33 cellular contexts compared by ENCODE assay signal in genomic region chr2:98570356-98570755, GRCh38. TPM values are rescaled to one million over a fixed set of nuclear protein-coding genes. Genes with fewer than 3 reads are reported as not detected.
DNase-seq lines count a peak whose midpoint lies in the region; ATAC-seq and TF ChIP-seq lines count a peak whose summit lies in the region.
"Had no signal": no experiment of that assay in that cellular context is flagged by ENCODE, and none has a peak within 500 bp of the region (broad histone marks: within the 10 kb centered on the region; RNA-seq: fewer than 3 reads in every experiment).

No MANE protein-coding gene starts in this region.

- no peaks in the 10 kb centered on the region for H3K4me1 ChIP-seq in CD8-positive, alpha-beta T cell (ENCODE audit: insufficient read depth, low read length)
- no peaks in the 10 kb centered on the region for H3K4me1 ChIP-seq in smooth muscle cell (ENCODE audit: low read depth)
- H3K4me1 ChIP-seq: spleen, transverse colon had no signal

- no peaks in the 10 kb centered on the region for H3K9me3 ChIP-seq in CD8-positive, alpha-beta T cell (ENCODE audit: low read length)
- H3K9me3 ChIP-seq in smooth muscle cell (replicated peaks; ENCODE audit: low read depth), result no peaks in the 10 kb centered on the region
- H3K9me3 ChIP-seq: neutrophil, spleen, transverse colon had no signal

- peaks cover 3% of the 10 kb centered on the region for H3K4me1 Mint-ChIP-seq in activated T-cell treated with anti-CD3 and anti-CD28 coated beads, Interleukin-2, amount 50 U/mL, for 72 hours (ENCODE audit: low read depth)
- no peaks in the 10 kb centered on the region for H3K4me1 Mint-ChIP-seq in CD8-positive, alpha-beta T cell (ENCODE audit: low read depth)
- peaks cover 2% of the 10 kb centered on the region for H3K4me1 Mint-ChIP-seq in activated naive CD8-positive, alpha-beta T cell treated with anti-CD3 and anti-CD28 coated beads for 36 hours
- no peaks in the 10 kb centered on the region for H3K4me1 Mint-ChIP-seq in neural crest cell
- H3K4me1 Mint-ChIP-seq: activated CD4-positive, alpha-beta memory T cell treated with anti-CD3 and anti-CD28 coated beads, Interleukin-2, amount 10 ng/mL, durations not matched to agents 7 days and 5 days; B cell; endodermal cell had no signal

- no peak overlapping the region for H3K9ac ChIP-seq in smooth muscle cell (ENCODE audit: low read depth)

- no peak overlapping the region for H3K4me3 Mint-ChIP-seq in activated T-cell treated with anti-CD3 and anti-CD28 coated beads, Interleukin-2, amount 50 U/mL, for 72 hours
- H3K4me3 Mint-ChIP-seq in CD8-positive, alpha-beta T cell, result no peak overlapping the region
- peak overlapping the region; percentile 10 for H3K4me3 Mint-ChIP-seq in activated naive CD8-positive, alpha-beta T cell treated with anti-CD3 and anti-CD28 coated beads for 36 hours
- H3K4me3 Mint-ChIP-seq in neural crest cell, result no peak overlapping the region
- H3K4me3 Mint-ChIP-seq: activated CD4-positive, alpha-beta memory T cell treated with anti-CD3 and anti-CD28 coated beads, Interleukin-2, amount 10 ng/mL, durations not matched to agents 7 days and 5 days; B cell; endodermal cell; T-helper 1 cell treated with Interleukin-12 subunit alpha and Interleukin-12 subunit beta and Interleukin-4 antibody, amounts not matched to agents 30 μg/mL and 1 μg/mL, for 36 hours had no signal

- H3K27ac ChIP-seq in CD8-positive, alpha-beta T cell (ENCODE audit: low read depth, low read length), result no peak overlapping the region
- no peak overlapping the region for H3K27ac ChIP-seq in smooth muscle cell (ENCODE audit: low read depth)
- H3K27ac ChIP-seq: neutrophil, spleen, transverse colon had no signal

- WGBS in smooth muscle cell (ENCODE audit: low lambda C conversion rate), result 95% methylated on average over 5 of the region's 5 CpGs

- POLR2A ChIA-PET in CD8-positive, alpha-beta T cell (lab: Charles Lee), result no interaction called here

- no peaks in the 10 kb centered on the region for H3F3A ChIP-seq in smooth muscle cell (ENCODE audit: low read depth)

- no peak for DNase-seq in activated T-cell treated with anti-CD3 and anti-CD28 coated beads, Interleukin-2, amount 50 U/mL, for 72 hours
- DNase-seq in activated T-cell treated with anti-CD3 and anti-CD28 coated beads, Interleukin-2, amount 50 U/mL, for 48 hours, result no peak
- no peak for DNase-seq in CD8-positive, alpha-beta T cell
- no peak for DNase-seq in activated naive CD8-positive, alpha-beta T cell treated with anti-CD3 and anti-CD28 coated beads for 36 hours
- DNase-seq in neural crest cell (ENCODE audit: low read depth, low spot score), result no peak
- no peak for DNase-seq in smooth muscle cell (lab: John Stamatoyannopoulos, UW; ENCODE audit: unreplicated experiment)
- DNase-seq in DMS79 treated with DMSO at 0.1 percent for 48 hours (lab: John Stamatoyannopoulos, UW), result no peak
- no peak for DNase-seq in stimulated activated CD4-positive, alpha-beta T cell treated with anti-CD3 and anti-CD28 coated beads, Interleukin-15, amount 100 ng/mL, for 24 hours
- DNase-seq: activated CD4-positive, alpha-beta memory T cell treated with anti-CD3 and anti-CD28 coated beads, Interleukin-2, amount 10 ng/mL, durations not matched to agents 7 days and 5 days; activated T-cell treated with anti-CD3 and anti-CD28 coated beads for 4 hours; central memory CD4-positive, alpha-beta T cell; COR-L47; DMS79; endodermal cell; GDM1; HCEC 1CT; Kasumi-1; NCI-H1436; NCI-H2081 treated with DMSO at 0.1 percent for 48 hours; NCI-H226; NCI-H526 treated with DMSO at 0.1 percent for 48 hours; NK-92 treated with Interleukin-12 subunit alpha and Interleukin-12 subunit beta, amount 100 ng/mL, for 24 hours; PC-3; right cardiac atrium; spleen; stimulated activated CD4-positive, alpha-beta T cell treated with anti-CD3 and anti-CD28 coated beads, Interleukin-2, amount 100 ng/mL, for 48 hours; transverse colon had no signal

- peaks cover 88% of the 10 kb centered on the region for H3K36me3 ChIP-seq in CD8-positive, alpha-beta T cell (ENCODE audit: insufficient read depth, low read length)
- H3K36me3 ChIP-seq in smooth muscle cell (ENCODE audit: low read depth), result no peaks in the 10 kb centered on the region

- CTCF ChIA-PET in CD8-positive, alpha-beta T cell (lab: Charles Lee), result interaction anchor here (0.9 to 3.7 kb wide), 6 partner anchors 10 to 270 kb away, joined by 3 to 29 read pairs (median 4); no protein-coding TSS in a partner anchor

- H3K27me3 ChIP-seq in CD8-positive, alpha-beta T cell (ENCODE audit: insufficient read depth, low read length), result no peaks in the 10 kb centered on the region
- H3K27me3 ChIP-seq in smooth muscle cell (ENCODE audit: low read depth), result no peaks in the 10 kb centered on the region
- H3K27me3 ChIP-seq: neutrophil, spleen, transverse colon had no signal

- ATAC-seq in activated T-cell treated with anti-CD3 and anti-CD28 coated beads, Interleukin-2, amount 50 U/mL, for 72 hours (replicated peaks in 1 of 2), result no peak
- ATAC-seq in CD8-positive, alpha-beta T cell, result no peak
- ATAC-seq: activated CD4-positive, CD25-positive, alpha-beta regulatory T cell treated with anti-CD3 and anti-CD28 coated beads, Interleukin-2, amount 50 U/mL, for 24 hours; left lobe of liver; PC-3; right cardiac atrium; SK-N-SH treated with all-trans-retinoic acid at 6 μM for 48 hours had no signal

- H3K27me3 Mint-ChIP-seq in activated T-cell treated with anti-CD3 and anti-CD28 coated beads, Interleukin-2, amount 50 U/mL, for 72 hours (ENCODE audit: low read depth), result no peaks in the 10 kb centered on the region
- no peaks in the 10 kb centered on the region for H3K27me3 Mint-ChIP-seq in CD8-positive, alpha-beta T cell (ENCODE audit: low read depth)
- no peaks in the 10 kb centered on the region for H3K27me3 Mint-ChIP-seq in activated naive CD8-positive, alpha-beta T cell treated with anti-CD3 and anti-CD28 coated beads for 36 hours
- no peaks in the 10 kb centered on the region for H3K27me3 Mint-ChIP-seq in neural crest cell (ENCODE audit: low read depth)
- H3K27me3 Mint-ChIP-seq: activated CD4-positive, alpha-beta memory T cell treated with anti-CD3 and anti-CD28 coated beads, Interleukin-2, amount 10 ng/mL, durations not matched to agents 7 days and 5 days; B cell had no signal

- TF ChIP-seq CTCF in CD8-positive, alpha-beta T cell (IDR thresholded peaks at IDR 0.05), result no peak
- TF ChIP-seq CTCF in neural crest cell (conservative IDR thresholded peaks at IDR 0.05) (no peak), smooth muscle cell (IDR thresholded peaks at IDR 0.05; ENCODE audit: borderline replicate concordance, insufficient read depth, poor library complexity, severe bottlenecking) (no peak)

- no peak overlapping the region for H3K4me2 ChIP-seq in smooth muscle cell

- peaks cover 3 to 6% of the 10 kb centered on the region in 2 donors for H3K36me3 Mint-ChIP-seq in activated T-cell treated with anti-CD3 and anti-CD28 coated beads, Interleukin-2, amount 50 U/mL, for 72 hours (ENCODE audit: insufficient read depth in 2 of 2)
- H3K36me3 Mint-ChIP-seq in CD8-positive, alpha-beta T cell, result peaks cover 95% of the 10 kb centered on the region
- peaks cover 15% of the 10 kb centered on the region for H3K36me3 Mint-ChIP-seq in activated naive CD8-positive, alpha-beta T cell treated with anti-CD3 and anti-CD28 coated beads for 36 hours
- peaks cover 7% of the 10 kb centered on the region for H3K36me3 Mint-ChIP-seq in neural crest cell (ENCODE audit: low read depth)

- H3K9me3 Mint-ChIP-seq in activated T-cell treated with anti-CD3 and anti-CD28 coated beads, Interleukin-2, amount 50 U/mL, for 72 hours, result no peaks in the 10 kb centered on the region
- H3K9me3 Mint-ChIP-seq in CD8-positive, alpha-beta T cell, result no peaks in the 10 kb centered on the region
- H3K9me3 Mint-ChIP-seq in activated naive CD8-positive, alpha-beta T cell treated with anti-CD3 and anti-CD28 coated beads for 36 hours, result no peaks in the 10 kb centered on the region
- H3K9me3 Mint-ChIP-seq in neural crest cell, result no peaks in the 10 kb centered on the region
- H3K9me3 Mint-ChIP-seq: activated CD4-positive, alpha-beta memory T cell treated with anti-CD3 and anti-CD28 coated beads, Interleukin-2, amount 10 ng/mL, durations not matched to agents 7 days and 5 days; endodermal cell; T-helper 1 cell treated with Interleukin-12 subunit alpha and Interleukin-12 subunit beta and Interleukin-4 antibody, amounts not matched to agents 30 μg/mL and 1 μg/mL, for 36 hours had no signal

- H4K20me1 ChIP-seq in smooth muscle cell (ENCODE audit: low read depth), result no peaks in the 10 kb centered on the region

- no peaks in the 10 kb centered on the region for H3K79me2 ChIP-seq in smooth muscle cell (ENCODE audit: low read depth)

- intact Hi-C loops in CD8-positive, alpha-beta T cell (cut with DNase I, micrococcal nuclease), result no loop called here

- no peak overlapping the region for H2AFZ ChIP-seq in smooth muscle cell (ENCODE audit: low read depth)

- no peak overlapping the region for H3K4me3 ChIP-seq in CD8-positive, alpha-beta T cell (ENCODE audit: low read depth, low read length)
- no peak overlapping the region for H3K4me3 ChIP-seq in smooth muscle cell
- H3K4me3 ChIP-seq: spleen, transverse colon had no signal

- H3K27ac Mint-ChIP-seq in activated T-cell treated with anti-CD3 and anti-CD28 coated beads, Interleukin-2, amount 50 U/mL, for 72 hours, result peak overlapping the region; percentile 58
- H3K27ac Mint-ChIP-seq in CD8-positive, alpha-beta T cell, result peak overlapping the region; percentile 75
- H3K27ac Mint-ChIP-seq in activated naive CD8-positive, alpha-beta T cell treated with anti-CD3 and anti-CD28 coated beads for 36 hours, result peak overlapping the region; percentile 38
- peak overlapping the region; percentile 57 for H3K27ac Mint-ChIP-seq in neural crest cell (ENCODE audit: unreplicated experiment)
- H3K27ac Mint-ChIP-seq: B cell; T-helper 1 cell treated with Interleukin-12 subunit alpha and Interleukin-12 subunit beta and Interleukin-4 antibody, amounts not matched to agents 30 μg/mL and 1 μg/mL, for 36 hours had no signal

RNA-seq across cellular contexts. Expression of gene COA5, which starts 38.0 kb away (rescaled TPM):
- total RNA-seq in activated T-cell treated with anti-CD3 and anti-CD28 coated beads, Interleukin-2, amount 50 U/mL, for 72 hours, result 10 to 100 TPM; 29.4 to 32.2 TPM
- total RNA-seq in CD8-positive, alpha-beta T cell, result 10 to 100 TPM; 19.7 to 24.1 TPM
- 10 to 100 TPM; 27.1 to 27.2 TPM for total RNA-seq in activated naive CD8-positive, alpha-beta T cell treated with anti-CD3 and anti-CD28 coated beads for 36 hours
- 33.7 and 34.6 TPM in 2 replicates for total RNA-seq in neural crest cell
- 20.1 and 20.2 TPM in 2 replicates for total RNA-seq in smooth muscle cell
- polyA plus RNA-seq in smooth muscle cell, result 27.8 and 29.4 TPM in 2 replicates

RNA-seq across cellular contexts. Expression of gene UNC50, which starts 38.0 kb away (rescaled TPM):
- 10 to 100 TPM; 35.2 to 40.6 TPM for total RNA-seq in activated T-cell treated with anti-CD3 and anti-CD28 coated beads, Interleukin-2, amount 50 U/mL, for 72 hours
- total RNA-seq in CD8-positive, alpha-beta T cell, result 10 to 100 TPM; 12.5 to 14.4 TPM
- 10 to 100 TPM; 29.8 to 30.9 TPM for total RNA-seq in activated naive CD8-positive, alpha-beta T cell treated with anti-CD3 and anti-CD28 coated beads for 36 hours
- total RNA-seq in neural crest cell (44.0 and 48.3 TPM in 2 replicates), smooth muscle cell (52.2 and 61.6 TPM in 2 replicates)
- 52.8 and 59.2 TPM in 2 replicates for polyA plus RNA-seq in smooth muscle cell
